ENCODE assay signal across 9 cellular contexts in genomic region chr12:56153291-56154065, GRCh38. TPM values are rescaled to one million over a fixed set of nuclear protein-coding genes. Genes with fewer than 3 reads are reported as not detected.
DNase-seq lines count a peak whose midpoint lies in the region; ATAC-seq, FAIRE-seq and TF ChIP-seq lines count a peak whose summit lies in the region.
"Had no signal": no experiment of that assay in that cellular context is flagged by ENCODE, and none has a peak within 500 bp of the region (broad histone marks: within the 10 kb centered on the region; RNA-seq: fewer than 3 reads in every experiment).

No MANE protein-coding gene starts in this region.

- FAIRE-seq in GM12891 (lab: Jason Lieb, UNC), result no peak

- H3K27me3 Mint-ChIP-seq in activated CD4-positive, alpha-beta T cell treated with anti-CD3 and anti-CD28 coated beads, Interleukin-2, amount 10 ng/mL, durations not matched to agents 7 days and 5 days, result no peaks in the 10 kb centered on the region

- TF ChIP-seq CTCF in WERI-Rb-1 (IDR thresholded peaks at IDR 0.05; ENCODE audit: low read depth, low read length) (no peak), fibroblast of villous mesenchyme (IDR thresholded peaks at IDR 0.05; ENCODE audit: insufficient read depth, low read depth, low read length) (no peak)

- 61 to 80% methylated on average over 5 of the region's 5 CpGs for WGBS in aorta, 2 donors

- intact Hi-C loops in aorta (cut with DNase I), result no loop called here

- H3K27me3 ChIP-seq in WERI-Rb-1 (ENCODE audit: insufficient read depth, low read depth, severe bottlenecking) (no peaks in the 10 kb centered on the region), aorta (ENCODE audit: control insufficient read depth in 1 of 2, insufficient read depth in 2 of 2, low read length in 1 of 2) (no peaks in the 10 kb centered on the region)

- H3K36me3 ChIP-seq in WERI-Rb-1, result peaks cover 18% of the 10 kb centered on the region
- H3K36me3 ChIP-seq in aorta (ENCODE audit: control insufficient read depth in 1 of 2, insufficient read depth in 2 of 2, low read length in 1 of 2), result no peaks in the 10 kb centered on the region

- no peaks in the 10 kb centered on the region for H3K9me3 ChIP-seq in WERI-Rb-1 (ENCODE audit: severe bottlenecking)
- no peaks in the 10 kb centered on the region for H3K9me3 ChIP-seq in aorta (ENCODE audit: control insufficient read depth, low read length)

- peaks cover 25% of the 10 kb centered on the region for H3K36me3 Mint-ChIP-seq in activated CD4-positive, alpha-beta T cell treated with anti-CD3 and anti-CD28 coated beads, Interleukin-2, amount 10 ng/mL, durations not matched to agents 7 days and 5 days (ENCODE audit: low read depth)
- H3K36me3 Mint-ChIP-seq in stimulated activated effector memory CD8-positive, alpha-beta T cell treated with anti-CD3 and anti-CD28 coated beads, Interleukin-12 subunit alpha, Interleukin-12 subunit beta, amount 100 ng/mL, for 72 hours, result peaks cover 70% of the 10 kb centered on the region

- no peaks in the 10 kb centered on the region for H3K9me3 Mint-ChIP-seq in activated CD4-positive, alpha-beta T cell treated with anti-CD3 and anti-CD28 coated beads, Interleukin-2, amount 10 ng/mL, durations not matched to agents 7 days and 5 days
- no peaks in the 10 kb centered on the region for H3K9me3 Mint-ChIP-seq in stimulated activated effector memory CD8-positive, alpha-beta T cell treated with anti-CD3 and anti-CD28 coated beads, Interleukin-12 subunit alpha, Interleukin-12 subunit beta, amount 100 ng/mL, for 72 hours

- H3K4me1 ChIP-seq in aorta (ENCODE audit: control insufficient read depth in 1 of 2, insufficient read depth in 2 of 2, low read length in 2 of 2), result no peaks in the 10 kb centered on the region

- H3K27ac ChIP-seq in WERI-Rb-1 (peak overlapping the region; percentile 86), aorta (ENCODE audit: low read depth in 1 of 2, low read length in 2 of 2) (no peak overlapping the region)

- POLR2A ChIA-PET in activated CD4-positive, alpha-beta T cell treated with anti-CD3 and anti-CD28 coated beads, Interleukin-2, amount 10 ng/mL, durations not matched to agents 7 days and 5 days (lab: Charles Lee), result no interaction called here

- peak overlapping the region; percentile 89 for H3K4me3 ChIP-seq in WERI-Rb-1 (ENCODE audit: low read depth, low read length)
- peak overlapping the region; percentile 80 for H3K4me3 ChIP-seq in fibroblast of villous mesenchyme (ENCODE audit: low read depth, low read length)
- no peak overlapping the region for H3K4me3 ChIP-seq in aorta (ENCODE audit: low read length in 2 of 2)

- CTCF ChIA-PET in activated CD4-positive, alpha-beta T cell treated with anti-CD3 and anti-CD28 coated beads, Interleukin-2, amount 10 ng/mL, durations not matched to agents 7 days and 5 days (lab: Charles Lee), result interaction anchor here (1.0 to 2.7 kb wide), 2 partner anchors 36 to 45 kb away, joined by 3 to 14 read pairs; partner anchors contain the start of gene SMARCC2

- H3K27ac Mint-ChIP-seq in activated CD4-positive, alpha-beta T cell treated with anti-CD3 and anti-CD28 coated beads, Interleukin-2, amount 10 ng/mL, durations not matched to agents 7 days and 5 days, result peak overlapping the region; percentile 98
- peak overlapping the region; percentile 98 for H3K27ac Mint-ChIP-seq in stimulated activated effector memory CD8-positive, alpha-beta T cell treated with anti-CD3 and anti-CD28 coated beads, Interleukin-12 subunit alpha, Interleukin-12 subunit beta, amount 100 ng/mL, for 72 hours

- peak overlapping the region; percentile 83 for H3K4me3 Mint-ChIP-seq in activated CD4-positive, alpha-beta T cell treated with anti-CD3 and anti-CD28 coated beads, Interleukin-2, amount 10 ng/mL, durations not matched to agents 7 days and 5 days
- H3K4me3 Mint-ChIP-seq in stimulated activated effector memory CD8-positive, alpha-beta T cell treated with anti-CD3 and anti-CD28 coated beads, Interleukin-12 subunit alpha, Interleukin-12 subunit beta, amount 100 ng/mL, for 72 hours, result peak overlapping the region; percentile 87

- DNase-seq in activated CD4-positive, alpha-beta T cell treated with anti-CD3 and anti-CD28 coated beads, Interleukin-2, amount 10 ng/mL, durations not matched to agents 7 days and 5 days, result no peak
- DNase-seq in activated CD4-positive, alpha-beta T cell treated with anti-CD3 and anti-CD28 coated beads for 1 hour, result no peak
- DNase-seq in WERI-Rb-1, result no peak
- no peak for DNase-seq in fibroblast of villous mesenchyme (ENCODE audit: low read depth)
- no peak for DNase-seq in stimulated activated effector memory CD8-positive, alpha-beta T cell treated with anti-CD3 and anti-CD28 coated beads, Interleukin-12 subunit alpha, Interleukin-12 subunit beta, amount 100 ng/mL, for 72 hours (ENCODE audit: low spot score in 2 of 2)
- DNase-seq in aorta, result no peak
- no peak for DNase-seq in GM12891 (ENCODE audit: insufficient read length, low spot score)
- no peak for DNase-seq in middle frontal gyrus (ENCODE audit: extremely low spot score, low spot score)
- DNase-seq: stimulated activated naive CD4-positive, alpha-beta T cell treated with Interleukin-2 at 50 U/mL for 16 hours had no signal

- no peak for TF ChIP-seq POLR2A in GM12891 (IDR thresholded peaks at IDR 0.05; ENCODE audit: low read depth, low read length)

- ATAC-seq in stimulated activated effector memory CD8-positive, alpha-beta T cell treated with anti-CD3 and anti-CD28 coated beads, Interleukin-12 subunit alpha, Interleukin-12 subunit beta, amount 100 ng/mL, for 72 hours, result no peak
- no peak for ATAC-seq in aorta (ENCODE audit: low FRiP score)

- H3K4me1 Mint-ChIP-seq in activated CD4-positive, alpha-beta T cell treated with anti-CD3 and anti-CD28 coated beads, Interleukin-2, amount 10 ng/mL, durations not matched to agents 7 days and 5 days, result peaks cover 55% of the 10 kb centered on the region
- H3K4me1 Mint-ChIP-seq in stimulated activated effector memory CD8-positive, alpha-beta T cell treated with anti-CD3 and anti-CD28 coated beads, Interleukin-12 subunit alpha, Interleukin-12 subunit beta, amount 100 ng/mL, for 72 hours, result peaks cover 66% of the 10 kb centered on the region

TF ChIP-seq in GM12891, 5 proteins besides CTCF, POLR2A, EP300 and RAD21:
- TF ChIP-seq POLR2AphosphoS5 (IDR thresholded peaks at IDR 0.05; ENCODE audit: low read depth, low read length), result no peak

RNA-seq across cellular contexts. Expression of gene MYL6B, which starts 1.1 kb away (rescaled TPM):
- 10 to 100 TPM; 56.6 to 63.4 TPM for total RNA-seq in activated CD4-positive, alpha-beta T cell treated with anti-CD3 and anti-CD28 coated beads, Interleukin-2, amount 10 ng/mL, durations not matched to agents 7 days and 5 days
- total RNA-seq in fibroblast of villous mesenchyme (68.2 and 70.9 TPM in 2 replicates), aorta (10 to 100 TPM; 30.2 to 34.2 TPM)
- polyA plus RNA-seq in aorta, result 100 to 1,000 TPM in 1 of 2 donors, 10 to 100 TPM in 1; 66.6 to 101 TPM
- 125 TPM for polyA plus RNA-seq in GM12891 (2012; ENCODE audit: low read depth, missing spikeins)

RNA-seq across cellular contexts. Expression of gene MYL6, which starts 4.7 kb away (rescaled TPM):
- 1,000 to 10,000 TPM; 1,336 to 1,525 TPM for total RNA-seq in activated CD4-positive, alpha-beta T cell treated with anti-CD3 and anti-CD28 coated beads, Interleukin-2, amount 10 ng/mL, durations not matched to agents 7 days and 5 days
- 2,015 and 2,412 TPM in 2 replicates for total RNA-seq in fibroblast of villous mesenchyme
- 1,000 to 10,000 TPM; 1,811 to 3,292 TPM for total RNA-seq in aorta
- polyA plus RNA-seq in aorta, result 1,000 to 10,000 TPM; 5,914 to 7,311 TPM
- polyA plus RNA-seq in GM12891 (2012; ENCODE audit: low read depth, missing spikeins), result 1,391 TPM

RNA-seq across cellular contexts. Expression of gene ESYT1, which starts 25.4 kb away (rescaled TPM):
- 100 to 1,000 TPM; 367 to 399 TPM for total RNA-seq in activated CD4-positive, alpha-beta T cell treated with anti-CD3 and anti-CD28 coated beads, Interleukin-2, amount 10 ng/mL, durations not matched to agents 7 days and 5 days
- total RNA-seq in fibroblast of villous mesenchyme (300 and 327 TPM in 2 replicates), aorta (100 to 1,000 TPM; 103 to 106 TPM)
- 10 to 100 TPM; 27.0 to 54.6 TPM for polyA plus RNA-seq in aorta
- polyA plus RNA-seq in GM12891 (2012; ENCODE audit: low read depth, missing spikeins), result 39.7 TPM

RNA-seq across cellular contexts. Expression of gene ZC3H10, which starts 35.4 kb away (rescaled TPM):
- total RNA-seq in activated CD4-positive, alpha-beta T cell treated with anti-CD3 and anti-CD28 coated beads, Interleukin-2, amount 10 ng/mL, durations not matched to agents 7 days and 5 days, result 1 to 10 TPM; 8.2 to 9.1 TPM
- total RNA-seq in fibroblast of villous mesenchyme, result 3.9 and 4.3 TPM in 2 replicates
- total RNA-seq in aorta, result 1 to 10 TPM; 8.9 to 9.6 TPM
- 1 to 10 TPM; 1.8 to 3.1 TPM for polyA plus RNA-seq in aorta
- 0.90 TPM for polyA plus RNA-seq in GM12891 (2012; ENCODE audit: low read depth, missing spikeins)

RNA-seq across cellular contexts. Expression of gene SMARCC2, which starts 35.8 kb away (rescaled TPM):
- 100 to 1,000 TPM; 140 to 173 TPM for total RNA-seq in activated CD4-positive, alpha-beta T cell treated with anti-CD3 and anti-CD28 coated beads, Interleukin-2, amount 10 ng/mL, durations not matched to agents 7 days and 5 days
- 44.8 and 67.8 TPM in 2 replicates for total RNA-seq in fibroblast of villous mesenchyme
- 100 to 1,000 TPM; 118 to 140 TPM for total RNA-seq in aorta
- 10 to 100 TPM; 45.0 to 56.2 TPM for polyA plus RNA-seq in aorta
- 35.4 TPM for polyA plus RNA-seq in GM12891 (2012; ENCODE audit: low read depth, missing spikeins)

Comparison
In these comparisons a context has a peak if more than half of its experiments do, and no peak if none do; other contexts are left out.
1. H3K4me3 ChIP-seq: peak in WERI-Rb-1 (single experiment) and fibroblast of villous mesenchyme (single experiment); none in aorta (0 of 2).